ENCODE assay signal across 6 cellular contexts in the genomic region with DNA sequence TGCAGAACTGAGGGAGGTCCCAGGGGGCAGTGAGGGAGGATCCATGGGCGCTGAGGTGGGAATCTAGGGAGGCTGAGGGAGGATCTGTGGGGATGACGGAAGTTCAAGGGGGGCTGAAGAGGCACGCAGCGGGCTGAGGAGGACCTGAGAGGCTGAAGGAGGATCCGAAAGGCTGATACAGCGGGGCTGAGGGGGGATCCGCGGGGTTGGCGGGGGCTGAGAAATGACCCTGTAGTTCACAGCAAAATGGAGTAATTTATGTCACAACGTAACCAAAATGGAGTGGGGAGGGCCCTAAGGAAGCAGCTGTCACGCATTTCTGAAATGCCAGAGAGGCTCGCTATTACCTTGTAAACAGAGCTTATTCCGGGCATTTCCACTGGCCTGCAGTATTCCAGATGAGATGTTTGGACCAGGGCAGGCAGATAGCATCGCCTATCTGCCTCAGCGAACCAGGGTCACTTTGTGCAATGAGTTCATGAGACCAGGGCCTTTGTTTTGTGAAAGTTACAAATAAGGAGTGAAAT. TPM values are rescaled to one million over a fixed set of nuclear protein-coding genes. Genes with fewer than 3 reads are reported as not detected.
DNase-seq lines count a peak whose midpoint lies in the region; ATAC-seq, FAIRE-seq and TF ChIP-seq lines count a peak whose summit lies in the region.

No MANE protein-coding gene starts in this region.

- in situ Hi-C loops in GM12878 (cut with MboI), result no loop called here

- H3K36me3 Mint-ChIP-seq in naive thymus-derived CD4-positive, alpha-beta T cell, result peaks cover 0 to 6% (median 5%) of the 10 kb centered on the region in 5 donors

- RAD21 ChIA-PET in GM12878 (lab: Charles Lee; ENCODE audit: unreplicated experiment), result interaction anchor here (0.7 to 1.2 kb wide), 2 partner anchors 21 to 56 kb away, joined by 3 read pairs; no protein-coding TSS in a partner anchor

- peaks cover 5 to 34% (median 22%) of the 10 kb centered on the region in 7 donors for H3K4me1 Mint-ChIP-seq in naive thymus-derived CD4-positive, alpha-beta T cell

- peaks cover 13% of the 10 kb centered on the region for H3K79me2 ChIP-seq in GM12878 (ENCODE audit: control insufficient read depth, insufficient read depth, low read length)

- peak overlapping the region; percentile 96 for H2AFZ ChIP-seq in GM12878 (ENCODE audit: control insufficient read depth, low read depth, low read length)

- BruUV-seq in GM12878 (replicated peaks; lab: Mats Ljungman, UMichigan), result no TSS peak

- no peak for TF ChIP-seq POLR2A in GM12878 (IDR thresholded peaks at IDR 0.05; ENCODE audit: low read depth, low read length)

- peak overlapping the region; percentile 93 for H3K4me3 ChIP-seq in GM12878
- H3K4me3 ChIP-seq in naive thymus-derived CD4-positive, alpha-beta T cell (ENCODE audit: low read length), result peak overlapping the region; percentile 100

- CTCF ChIA-PET in GM12878 (lab: Yijun Ruan, JAX), result interaction anchor here (0.7 to 2.2 kb wide), 6 partner anchors 13 to 111 kb away, joined by 3 to 8 read pairs (median 5); a partner anchor contains a TSS
- CTCF ChIA-PET in naive thymus-derived CD4-positive, alpha-beta T cell (lab: Charles Lee), result interaction anchor here (0.6 to 1.0 kb wide), 4 partner anchors 21 to 58 kb away, joined by 3 to 4 read pairs (median 3); a partner anchor contains a TSS

- H3K27ac ChIP-seq in GM12878 (ENCODE audit: control insufficient read depth, insufficient read depth), result peak overlapping the region; percentile 73
- H3K27ac ChIP-seq in naive thymus-derived CD4-positive, alpha-beta T cell (ENCODE audit: low read depth, low read length), result peak overlapping the region; percentile 94

- POLR2A ChIA-PET in GM12878 (lab: Charles Lee), result interaction anchor here (0.6 to 2.1 kb wide), 7 partner anchors 11 to 689 kb away, joined by 3 to 7 read pairs (median 4); a partner anchor contains a TSS
- POLR2A ChIA-PET in naive thymus-derived CD4-positive, alpha-beta T cell (lab: Charles Lee), result interaction anchor here (0.9 to 2.1 kb wide), 7 partner anchors 9 to 56 kb away, joined by 3 to 10 read pairs (median 5); a partner anchor contains a TSS

- no peak for ATAC-seq in GM12878
- no peak for ATAC-seq in naive thymus-derived CD4-positive, alpha-beta T cell

- no peaks in the 10 kb centered on the region for H4K20me1 ChIP-seq in GM12878 (ENCODE audit: control insufficient read depth, insufficient read depth)

- 39% methylated on average over 10 of the region's 15 CpGs for WGBS in GM12878 (ENCODE audit: insufficient coverage, insufficient replicate concordance, low lambda C conversion rate, missing lambda C conversion rate)

- TF ChIP-seq RAD21 in GM12878 (IDR thresholded peaks at IDR 0.05; ENCODE audit: insufficient read depth, low read depth, low read length), result no peak

- DNase-seq in NCI-H1092 treated with DMSO at 0.1 percent for 48 hours (lab: John Stamatoyannopoulos, UW) (peak; percentile 37), NCI-H1092 (lab: John Stamatoyannopoulos, UW) (no peak), GM12878 (ENCODE audit: low read depth, low spot score) (no peak)
- DNase-seq in naive thymus-derived CD4-positive, alpha-beta T cell, result no peak
- DNase-seq in effector CD8-positive, alpha-beta T cell (lab: John Stamatoyannopoulos, UW), result no peak
- DNase-seq in activated CD4-positive, CD25-positive, alpha-beta regulatory T cell treated with anti-CD3 and anti-CD28 coated beads, Interleukin-2, amount 50 U/mL, for 72 hours, result no peak

- peaks cover 4 to 5% of the 10 kb centered on the region in 2 experiments; a peak in 3 of 4 replicates for H3K36me3 ChIP-seq in GM12878 (ENCODE audit: control insufficient read depth in 2 of 2, insufficient read depth in 2 of 2, low read length in 1 of 2)
- peaks cover 0 to 32% (median 0%) of the 10 kb centered on the region in 3 experiments for H3K36me3 ChIP-seq in naive thymus-derived CD4-positive, alpha-beta T cell (ENCODE audit: control insufficient read depth in 2 of 3, insufficient read depth in 3 of 3, low read length in 3 of 3)

- peak overlapping the region; percentile 96 for H3K4me2 ChIP-seq in GM12878 (ENCODE audit: control insufficient read depth, insufficient read depth)

- TF ChIP-seq EP300 in GM12878 (IDR thresholded peaks at IDR 0.05; ENCODE audit: borderline replicate concordance in 1 of 2, control insufficient read depth in 1 of 2, low read depth in 2 of 2, low read length in 2 of 2), result no peak

- intact Hi-C loops in GM12878 (cut with micrococcal nuclease; ENCODE audit: unreplicated experiment), result loop anchor here (2.0 kb wide), 1 partner anchor 31 kb away; a partner anchor contains a TSS
- intact Hi-C loops in naive thymus-derived CD4-positive, alpha-beta T cell (cut with micrococcal nuclease), result loop anchor here (1.0 to 10.0 kb wide), 12 partner anchors 28 to 1705 kb away; a partner anchor contains a TSS

- no peak for TF ChIP-seq CTCF in GM12878 (IDR thresholded peaks at IDR 0.05 in 2 of 3, conservative IDR thresholded peaks at IDR 0.05 in 1 of 3; ENCODE audit: control insufficient read depth in 2 of 3, extremely low read depth in 1 of 3, insufficient read depth in 1 of 3, low read depth in 3 of 3, low read length in 3 of 3)

- peak overlapping the region; percentile 88 to 98 (median 95) for H3K27ac Mint-ChIP-seq in naive thymus-derived CD4-positive, alpha-beta T cell

- H3K4me1 ChIP-seq in GM12878 (ENCODE audit: control insufficient read depth, insufficient read depth, low read length), result peaks cover 7% of the 10 kb centered on the region
- peaks cover 9 to 16% of the 10 kb centered on the region in 2 donors for H3K4me1 ChIP-seq in naive thymus-derived CD4-positive, alpha-beta T cell (ENCODE audit: control insufficient read depth in 2 of 2, insufficient read depth in 2 of 2, low read length in 2 of 2)

- peaks cover 0 to 3% (median 0%) of the 10 kb centered on the region in 5 donors for H3K27me3 Mint-ChIP-seq in naive thymus-derived CD4-positive, alpha-beta T cell

- SMC1A ChIA-PET in GM12878 (lab: Charles Lee; ENCODE audit: uncharacterized antibody, unreplicated experiment), result interaction anchor here (0.7 to 1.5 kb wide), 2 partner anchors 13 to 21 kb away, joined by 3 to 4 read pairs; no protein-coding TSS in a partner anchor

- no peaks in the 10 kb centered on the region for H3K27me3 ChIP-seq in GM12878 (replicated peaks in 1 of 2; ENCODE audit: control insufficient read depth in 2 of 2, insufficient read depth in 2 of 2, low read length in 1 of 2)
- H3K27me3 ChIP-seq in naive thymus-derived CD4-positive, alpha-beta T cell (ENCODE audit: control insufficient read depth in 2 of 2, insufficient read depth in 2 of 2, low read length in 2 of 2), result no peaks in the 10 kb centered on the region

- no peaks in the 10 kb centered on the region for H3K9me3 Mint-ChIP-seq in naive thymus-derived CD4-positive, alpha-beta T cell

- peak overlapping the region; percentile 87 to 95 (median 93) for H3K4me3 Mint-ChIP-seq in naive thymus-derived CD4-positive, alpha-beta T cell

- peak overlapping the region; percentile 73 for H3K9ac ChIP-seq in GM12878 (ENCODE audit: control insufficient read depth, insufficient read depth, low read length)

- FAIRE-seq in GM12878 (lab: Jason Lieb, UNC), result no peak

- no peaks in the 10 kb centered on the region for H3K9me3 ChIP-seq in GM12878 (replicated peaks; ENCODE audit: control insufficient read depth, insufficient read depth, low read length)
- no peaks in the 10 kb centered on the region for H3K9me3 ChIP-seq in naive thymus-derived CD4-positive, alpha-beta T cell (ENCODE audit: control insufficient read depth in 2 of 3, low read length in 3 of 3)

RNA-seq across cellular contexts. Expression of a gene that starts 0.9 kb away (rescaled TPM):
- 43.8 and 45.7 TPM in 2 replicates for total RNA-seq in GM12878 (2013; cell fraction: nucleolus; rRNA removed)
- 81.9 and 93.4 TPM in 2 replicates for total RNA-seq in GM12878 (2014; rRNA removed)
- total RNA-seq in GM12878 (2014; rRNA removed; fragmentation: Illumina TruSeq; extraction: Trizol), result 25.5 and 35.1 TPM in 2 replicates
- total RNA-seq in GM12878 (2021), result 47.6 and 54.9 TPM in 2 replicates
- 30.7 TPM for polyA plus RNA-seq in GM12878 (2011; ENCODE audit: low read depth)
- 17.0 and 39.3 TPM in 2 replicates for polyA plus RNA-seq in GM12878 (2011; rRNA removed)
- polyA plus RNA-seq in GM12878 (2011; cell fraction: cytosol; rRNA removed), result 66.7 and 115 TPM in 2 replicates
- polyA plus RNA-seq in GM12878 (2011; cell fraction: nucleus; rRNA removed), result 172 and 194 TPM in 2 replicates
- polyA plus RNA-seq in GM12878 (2012), result 45.5 and 64.1 TPM in 2 replicates
- 8.8 and 42.1 TPM in 2 replicates for polyA plus RNA-seq in GM12878 (2014; fragmentation: Illumina TruSeq; extraction: Trizol)
- 10 to 100 TPM; 15.1 to 56.7 TPM for polyA plus RNA-seq in GM12878 (2014; fragmentation: Nextera tagmentation; extraction: Ambion mirVana)
- polyA plus RNA-seq in GM12878 (2014; rRNA removed), result 91.0 and 96.3 TPM in 2 replicates
- polyA plus RNA-seq in GM12878 (2016; fragmentation: Nextera tagmentation; extraction: Ambion mirVana), result 100 to 1,000 TPM; 129 to 143 TPM
- 24.7 and 44.2 TPM in 2 replicates for polyA minus RNA-seq in GM12878 (2011; rRNA and poly(A)+ RNA removed)
- 16.6 and 20.5 TPM in 2 replicates for polyA minus RNA-seq in GM12878 (2011; cell fraction: cytosol; rRNA and poly(A)+ RNA removed)
- polyA minus RNA-seq in GM12878 (2011; cell fraction: nucleus; rRNA and poly(A)+ RNA removed), result 31.3 and 40.2 TPM in 2 replicates
- total RNA-seq in naive thymus-derived CD4-positive, alpha-beta T cell, result 10 to 100 TPM; 34.3 to 79.3 (median 65.2) TPM
- 100 to 1,000 TPM; 132 to 149 TPM for polyA plus RNA-seq in naive thymus-derived CD4-positive, alpha-beta T cell

RNA-seq across cellular contexts. Expression of a gene that starts 6.9 kb away (rescaled TPM):
- 5.5 and 6.0 TPM in 2 replicates for total RNA-seq in GM12878 (2013; cell fraction: nucleolus; rRNA removed)
- total RNA-seq in GM12878 (2014; rRNA removed) (14.0 and 14.6 TPM in 2 replicates), GM12878 (2014; rRNA removed; fragmentation: Illumina TruSeq; extraction: Trizol) (5.9 and 6.7 TPM in 2 replicates), GM12878 (2021) (20.8 and 21.5 TPM in 2 replicates)
- 5.1 TPM for polyA plus RNA-seq in GM12878 (2011; ENCODE audit: low read depth)
- polyA plus RNA-seq in GM12878 (2011; rRNA removed) (3.1 and 6.6 TPM in 2 replicates), GM12878 (2014; fragmentation: Illumina TruSeq; extraction: Trizol) (1.6 and 5.5 TPM in 2 replicates), GM12878 (2014; fragmentation: Nextera tagmentation; extraction: Ambion mirVana) (1 to 10 TPM; 2.5 to 4.8 TPM), GM12878 (2014; rRNA removed) (18.8 and 19.5 TPM in 2 replicates), GM12878 (2016; fragmentation: Nextera tagmentation; extraction: Ambion mirVana) (10 to 100 TPM; 26.7 to 27.0 TPM)
- polyA plus RNA-seq in GM12878 (2011; cell fraction: cytosol; rRNA removed), result 10.1 and 14.3 TPM in 2 replicates
- polyA plus RNA-seq in GM12878 (2011; cell fraction: nucleus; rRNA removed), result 23.8 and 28.1 TPM in 2 replicates
- polyA plus RNA-seq in GM12878 (2012), result 13.2 and 16.0 TPM in 2 replicates
- 1.2 and 2.7 TPM in 2 replicates for polyA minus RNA-seq in GM12878 (2011; rRNA and poly(A)+ RNA removed)
- 1.8 and 2.7 TPM in 2 replicates for polyA minus RNA-seq in GM12878 (2011; cell fraction: cytosol; rRNA and poly(A)+ RNA removed)
- polyA minus RNA-seq in GM12878 (2011; cell fraction: nucleus; rRNA and poly(A)+ RNA removed), result 3.5 and 4.8 TPM in 2 replicates
- 10 to 100 TPM; 16.8 to 31.8 (median 27.8) TPM for total RNA-seq in naive thymus-derived CD4-positive, alpha-beta T cell
- polyA plus RNA-seq in naive thymus-derived CD4-positive, alpha-beta T cell, result 10 to 100 TPM; 21.9 to 33.0 TPM

RNA-seq across cellular contexts. Expression of a gene that starts 27.5 kb away (rescaled TPM):
- 46.2 and 52.9 TPM in 2 replicates for total RNA-seq in GM12878 (2013; cell fraction: nucleolus; rRNA removed)
- total RNA-seq in GM12878 (2014; rRNA removed) (226 and 267 TPM in 2 replicates), GM12878 (2014; rRNA removed; fragmentation: Illumina TruSeq; extraction: Trizol) (113 and 131 TPM in 2 replicates), GM12878 (2021) (296 and 300 TPM in 2 replicates)
- 141 TPM for polyA plus RNA-seq in GM12878 (2011; ENCODE audit: low read depth)
- polyA plus RNA-seq in GM12878 (2011; rRNA removed) (178 and 316 TPM in 2 replicates), GM12878 (2014; fragmentation: Illumina TruSeq; extraction: Trizol) (97.0 and 247 TPM in 2 replicates), GM12878 (2014; fragmentation: Nextera tagmentation; extraction: Ambion mirVana) (10 to 100 TPM; 48.4 to 97.3 TPM), GM12878 (2014; rRNA removed) (352 and 369 TPM in 2 replicates), GM12878 (2016; fragmentation: Nextera tagmentation; extraction: Ambion mirVana) (100 to 1,000 TPM; 481 to 508 TPM)
- polyA plus RNA-seq in GM12878 (2011; cell fraction: cytosol; rRNA removed), result 534 and 696 TPM in 2 replicates
- 285 and 308 TPM in 2 replicates for polyA plus RNA-seq in GM12878 (2011; cell fraction: nucleus; rRNA removed)
- polyA plus RNA-seq in GM12878 (2012), result 283 and 294 TPM in 2 replicates
- polyA minus RNA-seq in GM12878 (2011; rRNA and poly(A)+ RNA removed), result 403 and 507 TPM in 2 replicates
- polyA minus RNA-seq in GM12878 (2011; cell fraction: cytosol; rRNA and poly(A)+ RNA removed), result 202 and 205 TPM in 2 replicates
- polyA minus RNA-seq in GM12878 (2011; cell fraction: nucleus; rRNA and poly(A)+ RNA removed), result 64.4 and 99.1 TPM in 2 replicates
- 100 to 1,000 TPM; 198 to 390 (median 259) TPM for total RNA-seq in naive thymus-derived CD4-positive, alpha-beta T cell
- polyA plus RNA-seq in naive thymus-derived CD4-positive, alpha-beta T cell, result 100 to 1,000 TPM; 382 to 434 TPM

RNA-seq across cellular contexts. Expression of a gene that starts 30.1 kb away (rescaled TPM):
- 142 and 146 TPM in 2 replicates for total RNA-seq in GM12878 (2013; cell fraction: nucleolus; rRNA removed)
- 214 and 235 TPM in 2 replicates for total RNA-seq in GM12878 (2014; rRNA removed)
- total RNA-seq in GM12878 (2014; rRNA removed; fragmentation: Illumina TruSeq; extraction: Trizol), result 82.0 and 98.3 TPM in 2 replicates
- total RNA-seq in GM12878 (2021), result 183 and 195 TPM in 2 replicates
- 101 TPM for polyA plus RNA-seq in GM12878 (2011; ENCODE audit: low read depth)
- polyA plus RNA-seq in GM12878 (2011; rRNA removed), result 107 and 224 TPM in 2 replicates
- polyA plus RNA-seq in GM12878 (2011; cell fraction: cytosol; rRNA removed), result 381 and 606 TPM in 2 replicates
- 634 and 756 TPM in 2 replicates for polyA plus RNA-seq in GM12878 (2011; cell fraction: nucleus; rRNA removed)
- 190 and 243 TPM in 2 replicates for polyA plus RNA-seq in GM12878 (2012)
- polyA plus RNA-seq in GM12878 (2014; fragmentation: Illumina TruSeq; extraction: Trizol), result 4.2 and 28.9 TPM in 2 replicates
- 10 to 100 TPM in 1 of 2 experiments, 1 to 10 TPM in 1; 6.3 to 39.2 TPM for polyA plus RNA-seq in GM12878 (2014; fragmentation: Nextera tagmentation; extraction: Ambion mirVana)
- 227 and 264 TPM in 2 replicates for polyA plus RNA-seq in GM12878 (2014; rRNA removed)
- 100 to 1,000 TPM; 349 to 357 TPM for polyA plus RNA-seq in GM12878 (2016; fragmentation: Nextera tagmentation; extraction: Ambion mirVana)
- 103 and 217 TPM in 2 replicates for polyA minus RNA-seq in GM12878 (2011; rRNA and poly(A)+ RNA removed)
- polyA minus RNA-seq in GM12878 (2011; cell fraction: cytosol; rRNA and poly(A)+ RNA removed), result 59.5 and 69.8 TPM in 2 replicates
- polyA minus RNA-seq in GM12878 (2011; cell fraction: nucleus; rRNA and poly(A)+ RNA removed), result 116 and 141 TPM in 2 replicates
- 100 to 1,000 TPM; 145 to 309 (median 279) TPM for total RNA-seq in naive thymus-derived CD4-positive, alpha-beta T cell
- polyA plus RNA-seq in naive thymus-derived CD4-positive, alpha-beta T cell, result 100 to 1,000 TPM; 278 to 315 TPM

RNA-seq across cellular contexts. Expression of a gene that starts 39.7 kb away (rescaled TPM):
- total RNA-seq in GM12878 (2013; cell fraction: nucleolus; rRNA removed), result 0.27 and 0.65 TPM in 2 replicates
- total RNA-seq in GM12878 (2014; rRNA removed), result 0.06 and 0.11 TPM in 2 replicates
- 0.09 TPM in 2 replicates for total RNA-seq in GM12878 (2014; rRNA removed; fragmentation: Illumina TruSeq; extraction: Trizol)
- total RNA-seq in GM12878 (2021), result 0.44 TPM in 1 of 2 replicates, not detected in the other
- polyA plus RNA-seq in GM12878 (2011; ENCODE audit: low read depth), result not detected
- polyA plus RNA-seq in GM12878 (2011; rRNA removed), result 0.03 and 0.04 TPM in 2 replicates
- polyA plus RNA-seq in GM12878 (2011; cell fraction: cytosol; rRNA removed), result 0.06 and 0.07 TPM in 2 replicates
- polyA plus RNA-seq in GM12878 (2011; cell fraction: nucleus; rRNA removed), result 0.24 and 0.51 TPM in 2 replicates
- 0.15 and 0.22 TPM in 2 replicates for polyA plus RNA-seq in GM12878 (2012)
- polyA plus RNA-seq in GM12878 (2014; fragmentation: Illumina TruSeq; extraction: Trizol), result 0.04 TPM in 1 of 2 replicates, not detected in the other
- not detected for polyA plus RNA-seq in GM12878 (2014; fragmentation: Nextera tagmentation; extraction: Ambion mirVana)
- 0.26 and 0.32 TPM in 2 replicates for polyA plus RNA-seq in GM12878 (2014; rRNA removed)
- polyA plus RNA-seq in GM12878 (2016; fragmentation: Nextera tagmentation; extraction: Ambion mirVana), result not detected
- polyA minus RNA-seq in GM12878 (2011; rRNA and poly(A)+ RNA removed), result 0.21 TPM in 1 of 2 replicates, not detected in the other
- polyA minus RNA-seq in GM12878 (2011; cell fraction: cytosol; rRNA and poly(A)+ RNA removed), result not detected in 2 replicates
- polyA minus RNA-seq in GM12878 (2011; cell fraction: nucleus; rRNA and poly(A)+ RNA removed), result 0.24 and 0.96 TPM in 2 replicates
- total RNA-seq in naive thymus-derived CD4-positive, alpha-beta T cell, result 1 to 10 TPM in 2 of 5 experiments, under 1 TPM in 3; 0.70 to 3.3 (median 0.94) TPM
- not detected for polyA plus RNA-seq in naive thymus-derived CD4-positive, alpha-beta T cell
